Comparison of ENCODE assay signal across 16 cellular contexts in genomic region chr9:69499959-69500358, GRCh38.
A peak's percentile ranks its signal among the peaks of the same experiment; 100 is the strongest.
DNase-seq lines count a peak whose midpoint lies in the region; ATAC-seq and TF ChIP-seq lines count a peak whose summit lies in the region.
"Had no signal": no experiment of that assay in that cellular context is flagged by ENCODE, and none has a peak within 500 bp of the region (broad histone marks: within the 10 kb centered on the region; RNA-seq: fewer than 3 reads in every experiment).

No MANE protein-coding gene starts in this region.

- no peak overlapping the region for H3K4me3 Mint-ChIP-seq in endodermal cell
- H3K4me3 Mint-ChIP-seq: CD4-positive, alpha-beta T cell; H9 had no signal

- peaks cover 50% of the 10 kb centered on the region for H3K27me3 Mint-ChIP-seq in endodermal cell (ENCODE audit: insufficient read depth)
- H3K27me3 Mint-ChIP-seq: CD4-positive, alpha-beta T cell had no signal

- DNase-seq in NCI-H146 treated with DMSO at 0.1 percent for 48 hours (lab: John Stamatoyannopoulos, UW; ENCODE audit: unreplicated experiment) (peak; percentile 17), NCI-H146 (lab: John Stamatoyannopoulos, UW) (no peak), cardiac muscle cell (ENCODE audit: low read depth in 1 of 2, low spot score in 1 of 2) (no peak), right atrium auricular region (ENCODE audit: low spot score) (no peak), endodermal cell (peak; percentile 70), thyroid gland (no peak), NCI-H128 (lab: John Stamatoyannopoulos, UW; ENCODE audit: unreplicated experiment) (no peak)
- DNase-seq: AML-193; Caco-2; CD4-positive, alpha-beta T cell; GM23248; H9 had no signal

- TF ChIP-seq CTCF in cardiac muscle cell (IDR thresholded peaks at IDR 0.05; ENCODE audit: low read depth, low read length) = no peak
- no peak for TF ChIP-seq CTCF in right atrium auricular region (IDR thresholded peaks at IDR 0.05)
- TF ChIP-seq CTCF in endodermal cell (conservative IDR thresholded peaks at IDR 0.05) = no peak
- no peak for TF ChIP-seq CTCF in thyroid gland (IDR thresholded peaks at IDR 0.05)

- H3K4me3 ChIP-seq in cardiac muscle cell (no peak overlapping the region), right atrium auricular region (no peak overlapping the region), endodermal cell (ENCODE audit: low read length) (no peak overlapping the region), thyroid gland (replicated peaks in 1 of 3) (no peak overlapping the region)
- H3K4me3 ChIP-seq: A549, GM23248 had no signal

- no peak overlapping the region for H3K9ac ChIP-seq in endodermal cell (ENCODE audit: extremely low read depth, low read length, poor library complexity, severe bottlenecking)
- H3K9ac ChIP-seq: GM23248 had no signal

- peaks cover 22% of the 10 kb centered on the region for H3K4me1 Mint-ChIP-seq in endodermal cell

- no peaks in the 10 kb centered on the region for H3K27me3 ChIP-seq in cardiac muscle cell
- no peaks in the 10 kb centered on the region for H3K27me3 ChIP-seq in right atrium auricular region
- peaks cover 87% of the 10 kb centered on the region for H3K27me3 ChIP-seq in endodermal cell (ENCODE audit: control insufficient read depth, insufficient read depth, low read length, poor library complexity, severe bottlenecking)
- no peaks in the 10 kb centered on the region for H3K27me3 ChIP-seq in thyroid gland

- 37 to 47% methylated on average over 4 of the region's 4 CpGs for WGBS in endodermal cell (ENCODE audit: insufficient coverage in 1 of 2, insufficient read length in 1 of 2), 2 experiments
- WGBS in thyroid gland, 2 donors = 86 to 90% methylated on average over 4 of the region's 4 CpGs

- H3K36me3 ChIP-seq in cardiac muscle cell = no peaks in the 10 kb centered on the region
- H3K36me3 ChIP-seq in right atrium auricular region = no peaks in the 10 kb centered on the region
- H3K36me3 ChIP-seq in endodermal cell (ENCODE audit: control insufficient read depth, insufficient read depth, low read length) = no peaks in the 10 kb centered on the region
- no peaks in the 10 kb centered on the region for H3K36me3 ChIP-seq in thyroid gland

- peaks cover 49% of the 10 kb centered on the region for H3K4me1 ChIP-seq in cardiac muscle cell (ENCODE audit: low read depth)
- H3K4me1 ChIP-seq in right atrium auricular region = no peaks in the 10 kb centered on the region
- peaks cover 4% of the 10 kb centered on the region for H3K4me1 ChIP-seq in endodermal cell (ENCODE audit: control insufficient read depth, insufficient read depth, low read length)
- H3K4me1 ChIP-seq in thyroid gland = peaks cover 36 to 48% of the 10 kb centered on the region in 2 donors
- H3K4me1 ChIP-seq: A549, Caco-2 had no signal

- H3K27ac ChIP-seq in cardiac muscle cell = peak overlapping the region; percentile 15
- no peak overlapping the region for H3K27ac ChIP-seq in right atrium auricular region
- H3K27ac ChIP-seq in endodermal cell (ENCODE audit: low read depth, low read length) = no peak overlapping the region
- peak overlapping the region; percentile 57 to 86 (median 81) for H3K27ac ChIP-seq in thyroid gland
- H3K27ac ChIP-seq: 22Rv1, A549, C4-2B, GM23248 had no signal

- intact Hi-C loops in thyroid gland (cut with DNase I) = no loop called here

- H3K9me3 ChIP-seq in cardiac muscle cell (ENCODE audit: low read depth) = no peaks in the 10 kb centered on the region
- H3K9me3 ChIP-seq in right atrium auricular region = no peaks in the 10 kb centered on the region
- no peaks in the 10 kb centered on the region for H3K9me3 ChIP-seq in endodermal cell (ENCODE audit: control insufficient read depth, low read length)
- H3K9me3 ChIP-seq in thyroid gland = no peaks in the 10 kb centered on the region
- H3K9me3 ChIP-seq: A549, Caco-2 had no signal

- H3K9me3 Mint-ChIP-seq in endodermal cell = no peaks in the 10 kb centered on the region
- H3K9me3 Mint-ChIP-seq: CD4-positive, alpha-beta T cell; H9 had no signal

- H3K27ac Mint-ChIP-seq in endodermal cell = no peak overlapping the region
- H3K27ac Mint-ChIP-seq: CD4-positive, alpha-beta T cell; H9 had no signal

- no peaks in the 10 kb centered on the region for H3K36me3 Mint-ChIP-seq in endodermal cell (ENCODE audit: low read depth)

- TF ChIP-seq POLR2A in thyroid gland (IDR thresholded peaks at IDR 0.05) = no peak

- ATAC-seq in GM19455 (IDR thresholded peaks at IDR 0.05; ENCODE audit: unreplicated experiment) = no peak
- ATAC-seq: A549 had no signal

Comparison
In these comparisons a context has a peak if more than half of its experiments do, and no peak if none do; other contexts are left out.
1. DNase-seq: peak in NCI-H146 treated with DMSO at 0.1 percent for 48 hours (single experiment) and endodermal cell (single experiment); none in NCI-H146 (single experiment), cardiac muscle cell (0 of 2), right atrium auricular region (single experiment), thyroid gland (0 of 2) and NCI-H128 (single experiment).
2. H3K27ac ChIP-seq: peak in cardiac muscle cell (single experiment) and thyroid gland (3 of 3); none in right atrium auricular region (0 of 2) and endodermal cell (single experiment).